In genomic region chr14:101875041-101875725, GRCh38 we compare ENCODE assay signal across 13 cellular contexts.
A peak's percentile ranks its signal among the peaks of the same experiment; 100 is the strongest.
DNase-seq lines count a peak whose midpoint lies in the region; ATAC-seq and TF ChIP-seq lines count a peak whose summit lies in the region.
"Had no signal": no experiment of that assay in that cellular context is flagged by ENCODE, and none has a peak within 500 bp of the region (broad histone marks: within the 10 kb centered on the region; RNA-seq: fewer than 3 reads in every experiment).

No MANE protein-coding gene starts in this region.

- DNase-seq in BE2C (no peak), sciatic nerve (ENCODE audit: low spot score) (no peak), activated gamma-delta T cell treated with Interleukin-2 at 50 U/mL for 16 hours (no peak), AML-193 (lab: John Stamatoyannopoulos, UW) (no peak)
- DNase-seq in activated CD8-positive, alpha-beta T cell treated with anti-CD3 and anti-CD28 coated beads, Interleukin-2, amount 10 ng/mL, durations not matched to agents 7 days and 5 days: no peak
- DNase-seq in naive thymus-derived CD4-positive, alpha-beta T cell: no peak
- DNase-seq: amygdala, Caco-2, mucosa of descending colon, NCI-H1694, RPMI8226 had no signal

- H3K9me3 Mint-ChIP-seq in activated CD8-positive, alpha-beta T cell treated with anti-CD3 and anti-CD28 coated beads, Interleukin-2, amount 10 ng/mL, durations not matched to agents 7 days and 5 days (ENCODE audit: insufficient read depth): no peaks in the 10 kb centered on the region
- H3K9me3 Mint-ChIP-seq in naive thymus-derived CD4-positive, alpha-beta T cell: peaks cover 0 to 5% (median 0%) of the 10 kb centered on the region in 11 donors

- no peaks in the 10 kb centered on the region for H3K9me3 ChIP-seq in BE2C
- no peaks in the 10 kb centered on the region for H3K9me3 ChIP-seq in naive thymus-derived CD4-positive, alpha-beta T cell (ENCODE audit: control insufficient read depth in 2 of 3, low read length in 3 of 3)
- H3K9me3 ChIP-seq: Caco-2, mucosa of descending colon had no signal

- peak overlapping the region; percentile 71 for H3K27ac Mint-ChIP-seq in activated CD8-positive, alpha-beta T cell treated with anti-CD3 and anti-CD28 coated beads, Interleukin-2, amount 10 ng/mL, durations not matched to agents 7 days and 5 days
- peak overlapping the region; percentile 72 to 95 (median 89) for H3K27ac Mint-ChIP-seq in naive thymus-derived CD4-positive, alpha-beta T cell

- no peak for TF ChIP-seq CTCF in BE2C (IDR thresholded peaks at IDR 0.05; ENCODE audit: low read depth, low read length)
- 0 out of 3 replicates have a peak, but pooled peaks have one; percentile 14 for TF ChIP-seq CTCF in GM12872 (IDR thresholded peaks at IDR 0.05; ENCODE audit: insufficient read depth, low read depth, low read length)

- peak overlapping the region; percentile 35; the same call in 1 of the 2 replicates for H3K4me3 ChIP-seq in BE2C (ENCODE audit: low read depth, low read length)
- H3K4me3 ChIP-seq in naive thymus-derived CD4-positive, alpha-beta T cell (ENCODE audit: low read length): no peak overlapping the region
- H3K4me3 ChIP-seq: mucosa of descending colon had no signal

- H3K27ac ChIP-seq in naive thymus-derived CD4-positive, alpha-beta T cell (ENCODE audit: low read depth, low read length): peak overlapping the region; percentile 72

- H3K4me3 Mint-ChIP-seq in activated CD8-positive, alpha-beta T cell treated with anti-CD3 and anti-CD28 coated beads, Interleukin-2, amount 10 ng/mL, durations not matched to agents 7 days and 5 days: peak overlapping the region; percentile 38
- H3K4me3 Mint-ChIP-seq in naive thymus-derived CD4-positive, alpha-beta T cell: peak overlapping the region; percentile 63 to 87 (median 76)

- intact Hi-C loops in naive thymus-derived CD4-positive, alpha-beta T cell (cut with micrococcal nuclease): loop anchor here (5.0 kb wide), 3 partner anchors 33 to 113 kb away; partner anchors contain the start of gene PPP2R5C (in 1 of the 2)
- intact Hi-C loops in sciatic nerve (cut with DNase I): no loop called here

- H3K4me1 Mint-ChIP-seq in activated CD8-positive, alpha-beta T cell treated with anti-CD3 and anti-CD28 coated beads, Interleukin-2, amount 10 ng/mL, durations not matched to agents 7 days and 5 days (ENCODE audit: low read depth): peaks cover 55% of the 10 kb centered on the region
- peaks cover 47 to 97% (median 85%) of the 10 kb centered on the region in 7 donors for H3K4me1 Mint-ChIP-seq in naive thymus-derived CD4-positive, alpha-beta T cell

- H3K27me3 ChIP-seq in BE2C: no peaks in the 10 kb centered on the region
- no peaks in the 10 kb centered on the region for H3K27me3 ChIP-seq in naive thymus-derived CD4-positive, alpha-beta T cell (ENCODE audit: control insufficient read depth in 2 of 2, insufficient read depth in 2 of 2, low read length in 2 of 2)

- no peaks in the 10 kb centered on the region for H3K27me3 Mint-ChIP-seq in activated CD8-positive, alpha-beta T cell treated with anti-CD3 and anti-CD28 coated beads, Interleukin-2, amount 10 ng/mL, durations not matched to agents 7 days and 5 days (ENCODE audit: low read depth)
- no peaks in the 10 kb centered on the region for H3K27me3 Mint-ChIP-seq in naive thymus-derived CD4-positive, alpha-beta T cell

- POLR2A ChIA-PET in activated CD8-positive, alpha-beta T cell treated with anti-CD3 and anti-CD28 coated beads, Interleukin-2, amount 10 ng/mL, durations not matched to agents 7 days and 5 days (lab: Charles Lee): interaction anchor here (0.8 to 1.8 kb wide), 3 partner anchors 50 to 65 kb away, joined by 3 to 8 read pairs (median 6); no protein-coding TSS in a partner anchor
- POLR2A ChIA-PET in naive thymus-derived CD4-positive, alpha-beta T cell (lab: Charles Lee): interaction anchor here (1.5 to 1.6 kb wide), 3 partner anchors 23 to 105 kb away, joined by 4 to 5 read pairs (median 5); no protein-coding TSS in a partner anchor

- H3K36me3 Mint-ChIP-seq in activated CD8-positive, alpha-beta T cell treated with anti-CD3 and anti-CD28 coated beads, Interleukin-2, amount 10 ng/mL, durations not matched to agents 7 days and 5 days (ENCODE audit: low read depth): peaks cover 44% of the 10 kb centered on the region
- H3K36me3 Mint-ChIP-seq in naive thymus-derived CD4-positive, alpha-beta T cell: peaks cover 8 to 25% (median 19%) of the 10 kb centered on the region in 5 donors

- ATAC-seq in activated CD8-positive, alpha-beta T cell treated with anti-CD3 and anti-CD28 coated beads, Interleukin-2, amount 10 ng/mL, durations not matched to agents 7 days and 5 days: no peak
- ATAC-seq in naive thymus-derived CD4-positive, alpha-beta T cell: no peak
- no peak for ATAC-seq in sciatic nerve
- ATAC-seq in GM18867 (IDR thresholded peaks at IDR 0.05; ENCODE audit: unreplicated experiment): no peak

- H3K4me1 ChIP-seq in BE2C: peaks cover 58% of the 10 kb centered on the region
- H3K4me1 ChIP-seq in naive thymus-derived CD4-positive, alpha-beta T cell (ENCODE audit: control insufficient read depth in 2 of 2, insufficient read depth in 2 of 2, low read length in 2 of 2): peaks cover 24 to 52% of the 10 kb centered on the region in 2 donors
- H3K4me1 ChIP-seq: Caco-2 had no signal

- CTCF ChIA-PET in activated CD8-positive, alpha-beta T cell treated with anti-CD3 and anti-CD28 coated beads, Interleukin-2, amount 10 ng/mL, durations not matched to agents 7 days and 5 days (lab: Charles Lee): interaction anchor here (1.0 to 1.3 kb wide), 6 partner anchors 8 to 168 kb away, joined by 3 to 5 read pairs (median 4); no protein-coding TSS in a partner anchor
- CTCF ChIA-PET in naive thymus-derived CD4-positive, alpha-beta T cell (lab: Charles Lee): interaction anchor here (0.7 to 0.8 kb wide), 2 partner anchors 8 to 1789 kb away, joined by 3 read pairs; no protein-coding TSS in a partner anchor

- H3K36me3 ChIP-seq in BE2C: peaks cover 28% of the 10 kb centered on the region
- peaks cover 0 to 25% (median 8%) of the 10 kb centered on the region in 3 experiments for H3K36me3 ChIP-seq in naive thymus-derived CD4-positive, alpha-beta T cell (ENCODE audit: control insufficient read depth in 2 of 3, insufficient read depth in 3 of 3, low read length in 3 of 3)
